In genomic region chr10:60375293-60376004, GRCh38 we compare ENCODE assay signal across 22 cellular contexts.
"Had no signal": no experiment of that assay in that cellular context is flagged by ENCODE, and none has a peak within 500 bp of the region (broad histone marks: within the 10 kb centered on the region; RNA-seq: fewer than 3 reads in every experiment).

No MANE protein-coding gene starts in this region.

- H3K4me1 ChIP-seq: colonic mucosa, psoas muscle, spleen, transverse colon had no signal

- H3K27ac ChIP-seq: colonic mucosa, heart left ventricle, neutrophil, psoas muscle, spleen, thoracic aorta, transverse colon had no signal

- ATAC-seq: esophagus mucosa; heart left ventricle; naive thymus-derived CD4-positive, alpha-beta T cell; psoas muscle; sciatic nerve; stimulated activated memory B cell treated with anti-CD40 and anti-IgM and Interleukin-4, amounts not matched to agents 10 μg/mL and 1 μg/mL and 100 μg/mL, for 72 hours had no signal

- H3K9me3 ChIP-seq: colonic mucosa, heart left ventricle, neutrophil, psoas muscle, spleen, thoracic aorta, transverse colon had no signal

- H3K4me3 ChIP-seq: colonic mucosa, heart left ventricle, psoas muscle, spleen, thoracic aorta, transverse colon had no signal

- DNase-seq: colonic mucosa; dermis blood vessel endothelial cell; effector CD4-positive, alpha-beta T cell; heart left ventricle; hippocampal formation; kidney glomerular epithelial cell; mesendoderm; naive thymus-derived CD4-positive, alpha-beta T cell; psoas muscle; spleen; stimulated activated CD4-positive, alpha-beta T cell treated with anti-CD3 and anti-CD28 coated beads, Interleukin-15, amount 100 ng/mL, for 24 hours; stimulated activated CD4-positive, alpha-beta T cell treated with anti-CD3 and anti-CD28 coated beads, Interleukin-1b, Interleukin-23, amount 100 ng/mL, for 48 hours; stimulated activated CD4-positive, alpha-beta T cell treated with anti-CD3 and anti-CD28 coated beads, Interleukin-4, amount 100 ng/mL, for 24 hours; transverse colon had no signal

- FAIRE-seq: endometrium, frontal cortex had no signal

- H3K36me3 ChIP-seq: colonic mucosa, heart left ventricle, neutrophil, spleen, thoracic aorta, transverse colon had no signal

- H3K9me3 Mint-ChIP-seq: naive thymus-derived CD4-positive, alpha-beta T cell; stimulated activated memory B cell treated with anti-CD40 and anti-IgM and Interleukin-4, amounts not matched to agents 10 μg/mL and 1 μg/mL and 100 μg/mL, for 72 hours; stimulated activated naive CD8-positive, alpha-beta T cell treated with anti-CD3 and anti-CD28 coated beads, Interleukin-15, Interleukin-2, amounts not matched to agents 100 ng/mL and 50 ng/mL, for 24 hours had no signal

- H3K27ac Mint-ChIP-seq: naive thymus-derived CD4-positive, alpha-beta T cell; stimulated activated memory B cell treated with anti-CD40 and anti-IgM and Interleukin-4, amounts not matched to agents 10 μg/mL and 1 μg/mL and 100 μg/mL, for 72 hours; stimulated activated naive CD8-positive, alpha-beta T cell treated with anti-CD3 and anti-CD28 coated beads, Interleukin-15, Interleukin-2, amounts not matched to agents 100 ng/mL and 50 ng/mL, for 24 hours had no signal

- H3K4me3 Mint-ChIP-seq: naive thymus-derived CD4-positive, alpha-beta T cell; stimulated activated memory B cell treated with anti-CD40 and anti-IgM and Interleukin-4, amounts not matched to agents 10 μg/mL and 1 μg/mL and 100 μg/mL, for 72 hours; stimulated activated naive CD8-positive, alpha-beta T cell treated with anti-CD3 and anti-CD28 coated beads, Interleukin-15, Interleukin-2, amounts not matched to agents 100 ng/mL and 50 ng/mL, for 24 hours had no signal

- H3K27me3 ChIP-seq: colonic mucosa, heart left ventricle, neutrophil, spleen, transverse colon had no signal

- H3K27me3 Mint-ChIP-seq: naive thymus-derived CD4-positive, alpha-beta T cell; stimulated activated memory B cell treated with anti-CD40 and anti-IgM and Interleukin-4, amounts not matched to agents 10 μg/mL and 1 μg/mL and 100 μg/mL, for 72 hours; stimulated activated naive CD8-positive, alpha-beta T cell treated with anti-CD3 and anti-CD28 coated beads, Interleukin-15, Interleukin-2, amounts not matched to agents 100 ng/mL and 50 ng/mL, for 24 hours had no signal
